ENCODE assay signal across 1 cellular context in the genomic region with DNA sequence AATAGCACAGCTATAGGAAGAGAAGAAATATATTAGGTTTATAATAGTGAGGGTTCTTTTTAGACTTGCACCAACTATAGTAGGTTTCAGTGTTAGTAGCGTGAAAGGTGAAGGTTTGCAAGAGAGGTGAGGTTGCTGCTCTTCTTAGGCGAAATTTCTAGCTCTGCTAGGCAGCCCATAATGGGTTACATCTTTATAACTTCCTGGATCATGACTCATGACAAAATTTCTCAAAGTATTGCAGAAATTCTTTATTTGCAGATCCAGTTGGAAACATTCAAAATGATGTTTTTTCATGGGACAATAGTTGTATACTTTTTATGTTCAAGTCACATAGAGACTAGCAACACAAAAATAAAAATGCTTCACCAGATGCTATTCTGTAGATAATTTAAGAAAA.
TF ChIP-seq lines count a peak whose summit lies in the region.

No MANE protein-coding gene starts in this region.

TF ChIP-seq in IMR-90, 13 proteins besides CTCF, POLR2A, EP300 and RAD21 (continued from another document):
- no peak for TF ChIP-seq CEBPB (IDR thresholded peaks at IDR 0.05; ENCODE audit: low read depth, low read length)
- TF ChIP-seq MXI1 (IDR thresholded peaks at IDR 0.05; ENCODE audit: borderline replicate concordance, low read depth, low read length), result no peak
- TF ChIP-seq, protein P1, sequence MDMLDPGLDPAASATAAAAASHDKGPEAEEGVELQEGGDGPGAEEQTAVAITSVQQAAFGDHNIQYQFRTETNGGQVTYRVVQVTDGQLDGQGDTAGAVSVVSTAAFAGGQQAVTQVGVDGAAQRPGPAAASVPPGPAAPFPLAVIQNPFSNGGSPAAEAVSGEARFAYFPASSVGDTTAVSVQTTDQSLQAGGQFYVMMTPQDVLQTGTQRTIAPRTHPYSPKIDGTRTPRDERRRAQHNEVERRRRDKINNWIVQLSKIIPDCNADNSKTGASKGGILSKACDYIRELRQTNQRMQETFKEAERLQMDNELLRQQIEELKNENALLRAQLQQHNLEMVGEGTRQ (IDR thresholded peaks at IDR 0.05; ENCODE audit: low read depth, low read length), result no peak
- TF ChIP-seq RCOR1 (IDR thresholded peaks at IDR 0.05; ENCODE audit: insufficient replicate concordance, low read length), result no peak
- TF ChIP-seq NFE2L2 (IDR thresholded peaks at IDR 0.05; ENCODE audit: low read depth, low read length), result no peak
- TF ChIP-seq FOS (IDR thresholded peaks at IDR 0.05; ENCODE audit: low read depth, low read length), result no peak
- no peak for TF ChIP-seq RFX5 (IDR thresholded peaks at IDR 0.05; ENCODE audit: low read depth, low read length)
- TF ChIP-seq, protein P2, sequence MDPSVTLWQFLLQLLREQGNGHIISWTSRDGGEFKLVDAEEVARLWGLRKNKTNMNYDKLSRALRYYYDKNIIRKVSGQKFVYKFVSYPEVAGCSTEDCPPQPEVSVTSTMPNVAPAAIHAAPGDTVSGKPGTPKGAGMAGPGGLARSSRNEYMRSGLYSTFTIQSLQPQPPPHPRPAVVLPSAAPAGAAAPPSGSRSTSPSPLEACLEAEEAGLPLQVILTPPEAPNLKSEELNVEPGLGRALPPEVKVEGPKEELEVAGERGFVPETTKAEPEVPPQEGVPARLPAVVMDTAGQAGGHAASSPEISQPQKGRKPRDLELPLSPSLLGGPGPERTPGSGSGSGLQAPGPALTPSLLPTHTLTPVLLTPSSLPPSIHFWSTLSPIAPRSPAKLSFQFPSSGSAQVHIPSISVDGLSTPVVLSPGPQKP (IDR thresholded peaks at IDR 0.05; ENCODE audit: borderline replicate concordance, low read depth, low read length), result no peak
- no peak for TF ChIP-seq SMC3 (IDR thresholded peaks at IDR 0.05; ENCODE audit: low read depth, low read length)
- no peak for TF ChIP-seq BHLHE40 (IDR thresholded peaks at IDR 0.05; ENCODE audit: low read depth, low read length)
- TF ChIP-seq MAFK (IDR thresholded peaks at IDR 0.05; ENCODE audit: low read depth, low read length), result no peak
